Comparison of ENCODE assay signal across 13 cellular contexts in genomic region chr6:16483315-16483875, GRCh38.
A peak's percentile ranks its signal among the peaks of the same experiment; 100 is the strongest.
DNase-seq lines count a peak whose midpoint lies in the region; ATAC-seq, FAIRE-seq and TF ChIP-seq lines count a peak whose summit lies in the region.
"Had no signal": no experiment of that assay in that cellular context is flagged by ENCODE, and none has a peak within 500 bp of the region (broad histone marks: within the 10 kb centered on the region; RNA-seq: fewer than 3 reads in every experiment).

No MANE protein-coding gene starts in this region.

- TF ChIP-seq POLR2A in GM18505 (IDR thresholded peaks at IDR 0.05; ENCODE audit: borderline replicate concordance, extremely low read depth, insufficient read depth, insufficient read length) = no peak

- H3K9me3 ChIP-seq in GM23248 (ENCODE audit: low read depth) = no peaks in the 10 kb centered on the region
- no peaks in the 10 kb centered on the region for H3K9me3 ChIP-seq in small intestine (ENCODE audit: control insufficient read depth, low read depth)

- CTCF ChIA-PET in activated B cell treated with CpG ODN at 0.5 μM for 24 hours (lab: Charles Lee) = interaction anchor here (1.8 kb wide), 1 partner anchor 31 kb away, joined by 5 read pairs; no protein-coding TSS in a partner anchor

- in situ Hi-C loops in GM23248 (cut with MboI) = no loop called here

- H3K9me2 ChIP-seq in GM23248 (ENCODE audit: insufficient read depth) = no peaks in the 10 kb centered on the region

- H3K4me1 ChIP-seq in GM23248 (ENCODE audit: insufficient read depth) (no peaks in the 10 kb centered on the region), small intestine (ENCODE audit: control insufficient read depth in 2 of 2, insufficient read depth in 1 of 2, low read depth in 1 of 2, low read length in 1 of 2) (no peaks in the 10 kb centered on the region)
- H3K4me1 ChIP-seq: foreskin keratinocyte had no signal

- H3K27ac Mint-ChIP-seq in activated B cell treated with CpG ODN at 0.5 μM for 24 hours = peak overlapping the region; percentile 43
- H3K27ac Mint-ChIP-seq in naive thymus-derived CD8-positive, alpha-beta T cell = peak overlapping the region; percentile 88 to 99 (median 96)

- TF ChIP-seq CTCF in activated B cell treated with CpG ODN at 0.5 μM for 24 hours (IDR thresholded peaks at IDR 0.05) = no peak

- no peaks in the 10 kb centered on the region for H3F3A ChIP-seq in GM23248 (ENCODE audit: insufficient read depth)

- H3K27me3 ChIP-seq in GM23248 (replicated peaks; ENCODE audit: insufficient read depth) = no peaks in the 10 kb centered on the region
- H3K27me3 ChIP-seq in small intestine (ENCODE audit: control insufficient read depth in 2 of 2, insufficient read depth in 2 of 2, low read length in 2 of 2) = no peaks in the 10 kb centered on the region
- H3K27me3 ChIP-seq: foreskin keratinocyte had no signal

- H3K4me3 Mint-ChIP-seq in activated B cell treated with CpG ODN at 0.5 μM for 24 hours = no peak overlapping the region
- peak overlapping the region; percentile 38 to 79 (median 71) for H3K4me3 Mint-ChIP-seq in naive thymus-derived CD8-positive, alpha-beta T cell

- no peak for DNase-seq in activated B cell treated with CpG ODN at 0.5 μM for 24 hours
- DNase-seq in naive thymus-derived CD8-positive, alpha-beta T cell = peak in 7 of 10 donors; percentile 22 to 89 (median 57)
- no peak for DNase-seq in GM23248
- no peak for DNase-seq in small intestine
- DNase-seq: dermis blood vessel endothelial cell, foreskin keratinocyte, left cardiac atrium, NCI-H1930, occipital lobe, substantia nigra had no signal

- ATAC-seq in GM18502 (IDR thresholded peaks at IDR 0.05; ENCODE audit: poor library complexity, unreplicated experiment) = peak; percentile 66
- peak; percentile 53 for ATAC-seq in HG02588 (IDR thresholded peaks at IDR 0.05; ENCODE audit: unreplicated experiment)
- ATAC-seq in activated B cell treated with CpG ODN at 0.5 μM for 24 hours (ENCODE audit: low read depth) = no peak
- peak; percentile 67 to 72 for ATAC-seq in naive thymus-derived CD8-positive, alpha-beta T cell
- no peak for ATAC-seq in GM18505 (IDR thresholded peaks at IDR 0.05; ENCODE audit: unreplicated experiment)
- ATAC-seq: foreskin keratinocyte, left cardiac atrium had no signal

- 58% methylated on average over 2 of the region's 2 CpGs for WGBS in GM23248 (ENCODE audit: low coverage in 1 of 2, low lambda C conversion rate in 2 of 2, missing lambda C conversion rate in 2 of 2), 2 experiments
- WGBS in small intestine, 3 donors = 69 to 89% (median 70%) methylated on average over 2 of the region's 2 CpGs

- H3K36me3 ChIP-seq in GM23248 (ENCODE audit: low read depth) (peaks cover 13% of the 10 kb centered on the region), small intestine (ENCODE audit: control insufficient read depth in 2 of 2, insufficient read depth in 2 of 2, low read length in 2 of 2) (peaks cover 2 to 8% of the 10 kb centered on the region in 2 donors)

- H3K4me3 ChIP-seq in GM23248 (no peak overlapping the region), small intestine (ENCODE audit: low read depth in 1 of 2, low read length in 2 of 2) (no peak overlapping the region)

- H3K36me3 Mint-ChIP-seq in activated B cell treated with CpG ODN at 0.5 μM for 24 hours (ENCODE audit: low read depth) = peaks cover 13% of the 10 kb centered on the region
- peaks cover 0 to 5% (median 2%) of the 10 kb centered on the region in 3 donors for H3K36me3 Mint-ChIP-seq in naive thymus-derived CD8-positive, alpha-beta T cell

- no peak overlapping the region for H2AFZ ChIP-seq in GM23248

- H3K27me3 Mint-ChIP-seq in activated B cell treated with CpG ODN at 0.5 μM for 24 hours = no peaks in the 10 kb centered on the region
- no peaks in the 10 kb centered on the region for H3K27me3 Mint-ChIP-seq in naive thymus-derived CD8-positive, alpha-beta T cell

- H3K27ac ChIP-seq in GM23248 (no peak overlapping the region), small intestine (ENCODE audit: low read depth in 1 of 2, low read length in 1 of 2) (peak overlapping the region in 1 of 2 donors; percentile 12)
- H3K27ac ChIP-seq: foreskin keratinocyte had no signal

- H3K79me2 ChIP-seq in GM23248 (ENCODE audit: insufficient read depth) = 0 out of 2 replicates have a peak, but pooled peaks cover 6% of the 10 kb centered on the region

- no peaks in the 10 kb centered on the region for H4K20me1 ChIP-seq in GM23248 (ENCODE audit: insufficient read depth)

- H3K4me2 ChIP-seq in GM23248 (ENCODE audit: unreplicated experiment) = no peak overlapping the region

- intact Hi-C loops in activated B cell treated with CpG ODN at 0.5 μM for 24 hours (cut with micrococcal nuclease) = no loop called here

- H3K4me1 Mint-ChIP-seq in activated B cell treated with CpG ODN at 0.5 μM for 24 hours = peaks cover 31% of the 10 kb centered on the region
- peaks cover 30 to 80% (median 79%) of the 10 kb centered on the region in 4 donors for H3K4me1 Mint-ChIP-seq in naive thymus-derived CD8-positive, alpha-beta T cell

- FAIRE-seq in small intestine (lab: Jason Lieb, UNC) = no peak

- no peak overlapping the region for H3K9ac ChIP-seq in GM23248

- POLR2A ChIA-PET in activated B cell treated with CpG ODN at 0.5 μM for 24 hours (lab: Charles Lee) = interaction anchor here (0.6 to 1.1 kb wide), 2 partner anchors 10 to 63 kb away, joined by 3 to 4 read pairs; no protein-coding TSS in a partner anchor
- POLR2A ChIA-PET in naive thymus-derived CD8-positive, alpha-beta T cell (lab: Charles Lee) = interaction anchor here (1.4 to 1.9 kb wide), 4 partner anchors 9 to 278 kb away, joined by 4 to 6 read pairs (median 4); partner anchors contain the start of gene ATXN1

- no peaks in the 10 kb centered on the region for H3K9me3 Mint-ChIP-seq in activated B cell treated with CpG ODN at 0.5 μM for 24 hours
- peaks cover 0 to 3% (median 0%) of the 10 kb centered on the region in 9 donors for H3K9me3 Mint-ChIP-seq in naive thymus-derived CD8-positive, alpha-beta T cell

Comparison
In these comparisons a context has a peak if more than half of its experiments do, and no peak if none do; other contexts are left out.
1. ATAC-seq: peak in GM18502 (single experiment), HG02588 (single experiment) and naive thymus-derived CD8-positive, alpha-beta T cell (2 of 2); none in activated B cell treated with CpG ODN at 0.5 μM for 24 hours (single experiment) and GM18505 (single experiment).
2. DNase-seq: peak in naive thymus-derived CD8-positive, alpha-beta T cell (7 of 10); none in activated B cell treated with CpG ODN at 0.5 μM for 24 hours (single experiment), GM23248 (single experiment) and small intestine (single experiment).